Comparison of ENCODE assay signal across 10 cellular contexts in genomic region chr3:62134061-62134496, GRCh38.
DNase-seq lines count a peak whose midpoint lies in the region; ATAC-seq and TF ChIP-seq lines count a peak whose summit lies in the region.
"Had no signal": no experiment of that assay in that cellular context is flagged by ENCODE, and none has a peak within 500 bp of the region (broad histone marks: within the 10 kb centered on the region; RNA-seq: fewer than 3 reads in every experiment).

No MANE protein-coding gene starts in this region.

- no peak overlapping the region for H3K9ac ChIP-seq in adipocyte (ENCODE audit: low read length)

- no peak for ATAC-seq in GM18505 (IDR thresholded peaks at IDR 0.05; ENCODE audit: unreplicated experiment)
- no peak for ATAC-seq in GM21723 (IDR thresholded peaks at IDR 0.05; ENCODE audit: unreplicated experiment)

- H3K4me3 ChIP-seq in adipocyte (ENCODE audit: low read length) = no peak overlapping the region

- H3K27me3 ChIP-seq in adipocyte (replicated peaks; ENCODE audit: control insufficient read depth, insufficient read depth, low read length) = no peaks in the 10 kb centered on the region

- no peak for TF ChIP-seq POLR2A in GM18505 (IDR thresholded peaks at IDR 0.05; ENCODE audit: borderline replicate concordance, extremely low read depth, insufficient read depth, insufficient read length)

- DNase-seq in A172 (ENCODE audit: low spot score) (peak; percentile 55), HUDEP-2 (lab: John Stamatoyannopoulos, UW; ENCODE audit: unreplicated experiment in 76 of 76) (peak in 49 of 76 experiments; percentile 2 to 57 (median 23)), adipocyte (ENCODE audit: low read depth) (peak; percentile 42), kidney tubule cell (ENCODE audit: low spot score) (peak; percentile 8), midbrain (lab: John Stamatoyannopoulos, UW) (no peak), HT-29 (ENCODE audit: low spot score) (no peak)
- DNase-seq: activated CD4-positive, alpha-beta T cell treated with anti-CD3 and anti-CD28 coated beads, Interleukin-2, amount 50 U/mL, for 48 hours; amygdala had no signal

- peaks cover 39% of the 10 kb centered on the region for H3K4me1 ChIP-seq in adipocyte (ENCODE audit: control insufficient read depth, insufficient read depth, low read length)

- H3K9me3 ChIP-seq in adipocyte (ENCODE audit: control insufficient read depth, low read length) = no peaks in the 10 kb centered on the region

- peaks cover 13% of the 10 kb centered on the region for H3K36me3 ChIP-seq in adipocyte (ENCODE audit: control insufficient read depth, insufficient read depth, low read length, severe bottlenecking)

Comparison
In these comparisons a context has a peak if more than half of its experiments do, and no peak if none do; other contexts are left out.
1. DNase-seq: peak in A172 (single experiment), HUDEP-2 (49 of 76), adipocyte (single experiment) and kidney tubule cell (single experiment); none in midbrain (single experiment) and HT-29 (single experiment).